35 cellular contexts compared by ENCODE assay signal in the genomic region with DNA sequence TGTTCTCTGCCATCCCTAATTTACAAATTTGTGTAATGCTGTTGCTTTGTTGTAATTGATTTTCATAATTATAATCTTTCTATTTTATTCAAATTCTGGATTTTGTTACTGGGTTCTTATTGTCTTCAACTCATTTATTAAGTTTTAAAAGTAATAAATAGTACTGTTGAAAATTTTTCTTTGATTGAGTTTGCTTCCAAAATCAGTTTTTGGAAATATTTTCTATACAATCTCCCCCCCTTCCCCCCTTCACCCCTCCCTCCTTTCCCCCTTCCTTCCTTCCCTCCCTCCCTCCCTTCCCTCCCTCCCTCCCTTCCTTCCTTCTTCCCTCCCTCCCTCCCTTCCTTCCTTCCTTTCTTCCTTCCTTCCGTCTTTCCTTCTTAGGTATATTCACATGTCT. TPM values are rescaled to one million over a fixed set of nuclear protein-coding genes. Genes with fewer than 3 reads are reported as not detected.
"Had no signal": no experiment of that assay in that cellular context is flagged by ENCODE, and none has a peak within 500 bp of the region (broad histone marks: within the 10 kb centered on the region; RNA-seq: fewer than 3 reads in every experiment).

No MANE protein-coding gene starts in this region.

- H3K4me3 ChIP-seq: MG63 had no signal

- H3K9me3 ChIP-seq: MG63 had no signal

- DNase-seq: Karpas-422, Kasumi-1, MG63, MM.1S, MV-4-11, NCI-H1048, NCI-H1092, NCI-H1092 treated with DMSO at 0.1 percent for 48 hours, NCI-H1105, NCI-H1105 treated with DMSO at 0.1 percent for 48 hours, NCI-H1417, NCI-H1417 treated with DMSO at 0.1 percent for 48 hours, NCI-H1436, NCI-H1436 treated with DMSO at 0.1 percent for 48 hours, NCI-H146, NCI-H1694, NCI-H1694 treated with DMSO at 0.1 percent for 48 hours, NCI-H187, NCI-H187 treated with DMSO at 0.1 percent for 48 hours, NCI-H1930, NCI-H2029, NCI-H2029 treated with DMSO at 0.1 percent for 48 hours, NCI-H2081, NCI-H2081 treated with DMSO at 0.1 percent for 48 hours, NCI-H2107, NCI-H2171, NCI-H2171 treated with DMSO at 0.1 percent for 48 hours, NCI-H2227 treated with DMSO at 0.1 percent for 48 hours, NCI-H226, NCI-H345, NCI-H446, NCI-H446 treated with DMSO at 0.1 percent for 48 hours, NCI-H510A, NCI-H510A treated with DMSO at 0.1 percent for 48 hours had no signal

- H3K36me3 ChIP-seq: MG63 had no signal

- H3K27me3 ChIP-seq: MG63 had no signal

RNA-seq across cellular contexts. Expression of gene TMPRSS15, which starts 6.0 kb away (rescaled TPM):
- total RNA-seq: LHCN-M2 had no signal
